ENCODE assay signal across 1 cellular context in genomic region chr17:75503337-75503950, GRCh38.
TF ChIP-seq lines count a peak whose summit lies in the region.

No MANE protein-coding gene starts in this region.

TF ChIP-seq in H1, 55 proteins besides CTCF, POLR2A, EP300 and RAD21:
- TF ChIP-seq BACH1 (IDR thresholded peaks at IDR 0.05; ENCODE audit: low read length): no peak
- TF ChIP-seq BCL11A (IDR thresholded peaks at IDR 0.05; ENCODE audit: low read depth in 2 of 2, low read length in 2 of 2): no peak
- TF ChIP-seq CEBPB (IDR thresholded peaks at IDR 0.05; ENCODE audit: low read depth, low read length): no peak
- no peak for TF ChIP-seq SUZ12 (IDR thresholded peaks at IDR 0.05; ENCODE audit: low read length)
- TF ChIP-seq KDM4A (IDR thresholded peaks at IDR 0.05; ENCODE audit: low read depth, low read length, severe bottlenecking): no peak
- no peak for TF ChIP-seq ZNF274 (IDR thresholded peaks at IDR 0.05; ENCODE audit: borderline replicate concordance, extremely low read depth, low read length)
- no peak for TF ChIP-seq POLR2AphosphoS5 (IDR thresholded peaks at IDR 0.05; ENCODE audit: low read depth, low read length)
- no peak for TF ChIP-seq EGR1 (IDR thresholded peaks at IDR 0.05; ENCODE audit: borderline replicate concordance, low read depth, low read length)
- TF ChIP-seq MAX (IDR thresholded peaks at IDR 0.05): no peak
- no peak for TF ChIP-seq MAFK (IDR thresholded peaks at IDR 0.05; ENCODE audit: low read depth, low read length)
- TF ChIP-seq CHD2 (IDR thresholded peaks at IDR 0.05; ENCODE audit: low read length): no peak
- no peak for TF ChIP-seq SIRT6 (IDR thresholded peaks at IDR 0.05; ENCODE audit: low read length)
- no peak for TF ChIP-seq SP2 (IDR thresholded peaks at IDR 0.05; ENCODE audit: low read length)
- TF ChIP-seq JUN (IDR thresholded peaks at IDR 0.05; ENCODE audit: low read depth, low read length): no peak
- TF ChIP-seq TCF12 (IDR thresholded peaks at IDR 0.05; ENCODE audit: low read depth, low read length): no peak
- TF ChIP-seq TBP (IDR thresholded peaks at IDR 0.05; ENCODE audit: low read depth, low read length): no peak
- no peak for TF ChIP-seq CHD7 (IDR thresholded peaks at IDR 0.05; ENCODE audit: insufficient replicate concordance, low read length)
- TF ChIP-seq NANOG (IDR thresholded peaks at IDR 0.05; ENCODE audit: insufficient read depth, low read depth, low read length, poor library complexity, severe bottlenecking): no peak
- no peak for TF ChIP-seq ATF3 (IDR thresholded peaks at IDR 0.05; ENCODE audit: insufficient read depth, low read depth, low read length)
- TF ChIP-seq YY1 (IDR thresholded peaks at IDR 0.05; ENCODE audit: low read depth, low read length): no peak
